33 cellular contexts compared by ENCODE assay signal in the genomic region with DNA sequence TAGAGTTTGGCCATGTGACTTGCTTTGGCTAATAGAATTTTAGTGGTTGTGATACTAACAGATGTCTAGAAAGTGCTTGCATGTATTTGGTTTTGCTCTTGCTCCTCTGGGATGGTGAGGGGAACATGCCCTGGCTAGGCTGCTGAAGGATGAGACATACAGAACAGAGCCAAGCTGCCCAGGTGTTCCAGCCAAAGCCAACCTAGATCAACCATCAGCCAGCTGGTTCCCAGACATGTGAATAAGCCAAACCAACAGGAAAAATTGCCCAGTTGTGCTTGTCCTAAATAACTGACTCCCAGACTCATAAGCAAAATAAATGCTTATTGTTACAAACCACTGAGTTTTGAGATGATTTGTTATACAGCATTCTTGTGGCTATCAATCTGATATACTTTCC.
"Had no signal": no experiment of that assay in that cellular context is flagged by ENCODE, and none has a peak within 500 bp of the region (broad histone marks: within the 10 kb centered on the region; RNA-seq: fewer than 3 reads in every experiment).

No MANE protein-coding gene starts in this region.

- H3K27me3 ChIP-seq: ascending aorta, body of pancreas, MG63, SJSA1 had no signal

- H3K36me3 Mint-ChIP-seq: activated CD8-positive, alpha-beta memory T cell treated with anti-CD3 and anti-CD28 coated beads, Interleukin-2, amount 10 ng/mL, durations not matched to agents 7 days and 5 days had no signal

- H3K4me3 ChIP-seq: ascending aorta, body of pancreas, MG63, SJSA1 had no signal

- H3K4me1 ChIP-seq: ascending aorta, body of pancreas, SJSA1 had no signal

- H3K9me3 ChIP-seq: ascending aorta, body of pancreas, MG63, SJSA1 had no signal

- ATAC-seq: body of pancreas, Panc1, SK-N-SH treated with all-trans-retinoic acid at 6 μM for 48 hours had no signal

- H3K36me3 ChIP-seq: ascending aorta, MG63, SJSA1, WERI-Rb-1 had no signal

- H3K27ac Mint-ChIP-seq: activated CD4-positive, alpha-beta memory T cell treated with anti-CD3 and anti-CD28 coated beads, Interleukin-2, amount 10 ng/mL, durations not matched to agents 7 days and 5 days; activated CD8-positive, alpha-beta memory T cell treated with anti-CD3 and anti-CD28 coated beads, Interleukin-2, amount 10 ng/mL, durations not matched to agents 7 days and 5 days; activated naive CD4-positive, alpha-beta T cell treated with anti-CD3 and anti-CD28 coated beads, Interleukin-2, amount 50 U/mL, for 24 hours had no signal

- H3K9me3 Mint-ChIP-seq: activated CD4-positive, alpha-beta memory T cell treated with anti-CD3 and anti-CD28 coated beads, Interleukin-2, amount 10 ng/mL, durations not matched to agents 7 days and 5 days; activated naive CD4-positive, alpha-beta T cell treated with anti-CD3 and anti-CD28 coated beads, Interleukin-2, amount 50 U/mL, for 24 hours; activated T-cell treated with anti-CD3 and anti-CD28 coated beads, Interleukin-2, amount 50 U/mL, for 4 hours had no signal

- H3K27ac ChIP-seq: ascending aorta, body of pancreas, SJSA1, WERI-Rb-1 had no signal

- H3K27me3 Mint-ChIP-seq: activated CD4-positive, alpha-beta memory T cell treated with anti-CD3 and anti-CD28 coated beads, Interleukin-2, amount 10 ng/mL, durations not matched to agents 7 days and 5 days; activated CD8-positive, alpha-beta memory T cell treated with anti-CD3 and anti-CD28 coated beads, Interleukin-2, amount 10 ng/mL, durations not matched to agents 7 days and 5 days; activated naive CD4-positive, alpha-beta T cell treated with anti-CD3 and anti-CD28 coated beads, Interleukin-2, amount 50 U/mL, for 24 hours had no signal

- DNase-seq: activated CD4-positive, alpha-beta memory T cell treated with anti-CD3 and anti-CD28 coated beads, Interleukin-2, amount 10 ng/mL, durations not matched to agents 7 days and 5 days; activated CD4-positive, alpha-beta T cell treated with anti-CD3 and anti-CD28 coated beads for 1 hour; activated CD4-positive, alpha-beta T cell treated with anti-CD3 and anti-CD28 coated beads for 48 hours; activated CD4-positive, CD25-positive, alpha-beta regulatory T cell; activated CD8-positive, alpha-beta memory T cell treated with anti-CD3 and anti-CD28 coated beads for 24 hours; activated CD8-positive, alpha-beta memory T cell treated with anti-CD3 and anti-CD28 coated beads, Interleukin-2, amount 10 ng/mL, durations not matched to agents 7 days and 5 days; activated CD8-positive, alpha-beta memory T cell treated with anti-CD3 and anti-CD28 coated beads, Interleukin-2, amount 50 U/mL, for 48 hours; activated gamma-delta T cell; activated naive CD4-positive, alpha-beta T cell treated with Interleukin-2 at 50 U/mL for 16 hours; activated T-cell treated with anti-CD3 and anti-CD28 coated beads, Interleukin-2, amount 50 U/mL, for 4 hours; amygdala; body of pancreas; caudate nucleus; cerebellar nuclear complex; Kasumi-1; MG63; NCI-H1092; NCI-H1694 treated with DMSO at 0.1 percent for 48 hours; NCI-H2227 treated with DMSO at 0.1 percent for 48 hours; NCI-H446 treated with DMSO at 0.1 percent for 48 hours; NCI-H524; NCI-H69; NCI-H82; SHP77 treated with DMSO at 0.1 percent for 48 hours; T-helper 1 cell; T-helper 2 cell; T-helper 9 cell; WERI-Rb-1 had no signal

- H3K4me3 Mint-ChIP-seq: activated CD4-positive, alpha-beta memory T cell treated with anti-CD3 and anti-CD28 coated beads, Interleukin-2, amount 10 ng/mL, durations not matched to agents 7 days and 5 days; activated CD8-positive, alpha-beta memory T cell treated with anti-CD3 and anti-CD28 coated beads, Interleukin-2, amount 10 ng/mL, durations not matched to agents 7 days and 5 days; activated naive CD4-positive, alpha-beta T cell treated with anti-CD3 and anti-CD28 coated beads, Interleukin-2, amount 50 U/mL, for 24 hours; activated T-cell treated with anti-CD3 and anti-CD28 coated beads, Interleukin-2, amount 50 U/mL, for 4 hours had no signal
